In genomic region chr4:184688447-184688846, GRCh38 we compare ENCODE assay signal across 10 cellular contexts. TPM values are rescaled to one million over a fixed set of nuclear protein-coding genes. Genes with fewer than 3 reads are reported as not detected.
DNase-seq lines count a peak whose midpoint lies in the region; ATAC-seq and TF ChIP-seq lines count a peak whose summit lies in the region.
"Had no signal": no experiment of that assay in that cellular context is flagged by ENCODE, and none has a peak within 500 bp of the region (broad histone marks: within the 10 kb centered on the region; RNA-seq: fewer than 3 reads in every experiment).

No MANE protein-coding gene starts in this region.

- H3K4me3 ChIP-seq in ACC112 (ENCODE audit: low read depth, low read length) (no peak overlapping the region), HCT116 (replicated peaks in 1 of 2; ENCODE audit: low read depth in 1 of 2, low read length in 2 of 2) (peak overlapping the region in 1 of 2 experiments; percentile 26; a peak in 1 of 4 replicates), iPS DF 6.9 (ENCODE audit: low read length) (no peak overlapping the region)

- CTCF ChIA-PET in HCT116 (lab: Charles Lee) = no interaction called here
- CTCF ChIA-PET in activated CD8-positive, alpha-beta memory T cell treated with anti-CD3 and anti-CD28 coated beads, Interleukin-2, amount 10 ng/mL, durations not matched to agents 7 days and 5 days (lab: Charles Lee) = no interaction called here

- no peaks in the 10 kb centered on the region for H3K27me3 ChIP-seq in ACC112 (ENCODE audit: insufficient read depth, low read length)
- H3K27me3 ChIP-seq in HCT116 (ENCODE audit: insufficient read depth, low read length) = no peaks in the 10 kb centered on the region
- H3K27me3 ChIP-seq in iPS DF 6.9 (ENCODE audit: control insufficient read depth, insufficient read depth, low read length) = no peaks in the 10 kb centered on the region

- no peak overlapping the region for H3K4me3 Mint-ChIP-seq in activated CD8-positive, alpha-beta memory T cell treated with anti-CD3 and anti-CD28 coated beads, Interleukin-2, amount 10 ng/mL, durations not matched to agents 7 days and 5 days

- H3K9me3 Mint-ChIP-seq in activated CD8-positive, alpha-beta memory T cell treated with anti-CD3 and anti-CD28 coated beads, Interleukin-2, amount 10 ng/mL, durations not matched to agents 7 days and 5 days (ENCODE audit: low read depth) = no peaks in the 10 kb centered on the region

- TF ChIP-seq POLR2A in HCT116 (IDR thresholded peaks at IDR 0.05; ENCODE audit: borderline replicate concordance, extremely low read depth, insufficient read depth, insufficient read length) = no peak

- no peak for TF ChIP-seq RAD21 in HCT116 (IDR thresholded peaks at IDR 0.05; ENCODE audit: low read depth)

- H3K27me3 Mint-ChIP-seq in activated CD8-positive, alpha-beta memory T cell treated with anti-CD3 and anti-CD28 coated beads, Interleukin-2, amount 10 ng/mL, durations not matched to agents 7 days and 5 days = no peaks in the 10 kb centered on the region

- no peaks in the 10 kb centered on the region for H4K20me1 ChIP-seq in HCT116 (ENCODE audit: insufficient read depth)

- no peaks in the 10 kb centered on the region for H3K9me3 ChIP-seq in HCT116 (ENCODE audit: control insufficient read depth in 1 of 2, insufficient read depth in 1 of 2, low read depth in 1 of 2, low read length in 2 of 2)
- no peaks in the 10 kb centered on the region for H3K9me3 ChIP-seq in iPS DF 6.9 (ENCODE audit: control insufficient read depth, insufficient read depth, low read length)

- peak; percentile 54 for DNase-seq in HCT116 (ENCODE audit: low read depth, low spot score)
- peak; percentile 43 to 54 for DNase-seq in activated T-cell treated with anti-CD3 and anti-CD28 coated beads, Interleukin-2, amount 50 U/mL, for 48 hours
- DNase-seq in iPS DF 6.9 (ENCODE audit: low read depth, low spot score) = peak; percentile 43
- no peak for DNase-seq in activated CD8-positive, alpha-beta memory T cell treated with anti-CD3 and anti-CD28 coated beads, Interleukin-2, amount 10 ng/mL, durations not matched to agents 7 days and 5 days
- no peak for DNase-seq in sciatic nerve (ENCODE audit: low spot score)
- DNase-seq: activated effector memory CD4-positive, alpha-beta T cell treated with Interleukin-2 at 50 U/mL for 16 hours; OCI-M1 had no signal

- no CpG with 5 or more reads among the region's 11 CpGs for whole genome bisulfite sequencing in iPS DF 6.9 (ENCODE audit: insufficient coverage, insufficient read length)

- intact Hi-C loops in HCT116 (cut with micrococcal nuclease) (no loop called here), sciatic nerve (cut with DNase I) (no loop called here)

- H3K4me1 ChIP-seq in ACC112 (ENCODE audit: control insufficient read depth, insufficient read depth, low read length, unreplicated experiment) = peaks cover 17% of the 10 kb centered on the region
- peaks cover 3 to 17% of the 10 kb centered on the region in 2 experiments; a peak in 2 of 4 replicates for H3K4me1 ChIP-seq in HCT116 (ENCODE audit: control insufficient read depth in 1 of 2, insufficient read depth in 2 of 2, low read length in 2 of 2)
- H3K4me1 ChIP-seq in iPS DF 6.9 (ENCODE audit: control insufficient read depth, insufficient read depth, low read length) = no peaks in the 10 kb centered on the region

- BruUV-seq in HCT116 (replicated peaks; lab: Mats Ljungman, UMichigan) = no TSS peak

- peak overlapping the region; percentile 63 for H3K4me2 ChIP-seq in HCT116 (ENCODE audit: low read length)

- H3K9ac ChIP-seq in HCT116 (ENCODE audit: low read length) = peak overlapping the region; percentile 51

- H3K79me2 ChIP-seq in ACC112 (ENCODE audit: control insufficient read depth, insufficient read depth, low read length, unreplicated experiment) (no peaks in the 10 kb centered on the region), HCT116 (ENCODE audit: insufficient read depth, low read length) (no peaks in the 10 kb centered on the region)

- no peak overlapping the region for H2AFZ ChIP-seq in ACC112 (ENCODE audit: low read length, unreplicated experiment)
- no peak overlapping the region for H2AFZ ChIP-seq in HCT116 (ENCODE audit: low read depth, low read length, poor library complexity, severe bottlenecking)

- RAD21 ChIA-PET in HCT116 (lab: Charles Lee; ENCODE audit: low non-redundant PET in 1 of 2, low total read pairs in 2 of 2, uncharacterized antibody in 2 of 2, unreplicated experiment in 2 of 2) = no interaction called here

- H3K27ac ChIP-seq in ACC112 (ENCODE audit: low read depth, low read length) = peak overlapping the region; percentile 65
- H3K27ac ChIP-seq in HCT116 (ENCODE audit: low read depth, low read length) = peak overlapping the region; percentile 11; the same call in 1 of the 2 replicates
- H3K27ac ChIP-seq in iPS DF 6.9 (ENCODE audit: low read length) = no peak overlapping the region

- ATAC-seq in HCT116 = peak; percentile 93
- no peak for ATAC-seq in activated CD8-positive, alpha-beta memory T cell treated with anti-CD3 and anti-CD28 coated beads, Interleukin-2, amount 10 ng/mL, durations not matched to agents 7 days and 5 days
- ATAC-seq in GM18519 (IDR thresholded peaks at IDR 0.05; ENCODE audit: low FRiP score, unreplicated experiment) = no peak
- no peak for ATAC-seq in sciatic nerve
- no peak for ATAC-seq in HG03135 (IDR thresholded peaks at IDR 0.05; ENCODE audit: unreplicated experiment)

- no peak for TF ChIP-seq CTCF in HCT116 (IDR thresholded peaks at IDR 0.05 in 2 of 3, conservative IDR thresholded peaks at IDR 0.05 in 1 of 3; ENCODE audit: borderline replicate concordance in 1 of 3, insufficient read depth in 1 of 3, low read depth in 2 of 3, low read length in 2 of 3)

- H3K9me2 ChIP-seq in HCT116 (ENCODE audit: insufficient read depth) = no peaks in the 10 kb centered on the region

- H3K27ac Mint-ChIP-seq in activated CD8-positive, alpha-beta memory T cell treated with anti-CD3 and anti-CD28 coated beads, Interleukin-2, amount 10 ng/mL, durations not matched to agents 7 days and 5 days = no peak overlapping the region

- peaks cover 15% of the 10 kb centered on the region for H3K36me3 ChIP-seq in ACC112 (ENCODE audit: insufficient read depth, low read length)
- no peaks in the 10 kb centered on the region for H3K36me3 ChIP-seq in HCT116 (ENCODE audit: control insufficient read depth in 1 of 2, insufficient read depth in 2 of 2, low read length in 2 of 2)
- no peaks in the 10 kb centered on the region for H3K36me3 ChIP-seq in iPS DF 6.9 (ENCODE audit: control insufficient read depth, insufficient read depth, low read length)

- H3K36me3 Mint-ChIP-seq in activated CD8-positive, alpha-beta memory T cell treated with anti-CD3 and anti-CD28 coated beads, Interleukin-2, amount 10 ng/mL, durations not matched to agents 7 days and 5 days = peaks cover 32% of the 10 kb centered on the region

- H3K4me1 Mint-ChIP-seq in activated CD8-positive, alpha-beta memory T cell treated with anti-CD3 and anti-CD28 coated beads, Interleukin-2, amount 10 ng/mL, durations not matched to agents 7 days and 5 days = peaks cover 18% of the 10 kb centered on the region

- POLR2A ChIA-PET in HCT116 (lab: Charles Lee) = no interaction called here

TF ChIP-seq in HCT116, 20 proteins besides CTCF, POLR2A, EP300 and RAD21:
- TF ChIP-seq SRF (IDR thresholded peaks at IDR 0.05; ENCODE audit: low read depth) = peak; percentile 69
- peak; percentile 30; the same call in 1 of the 2 replicates for TF ChIP-seq ELF1 (IDR thresholded peaks at IDR 0.05; ENCODE audit: borderline replicate concordance, low read depth)
- peak; percentile 79 for TF ChIP-seq MAX (IDR thresholded peaks at IDR 0.05)
- no peak for TF ChIP-seq TCF7L2 (IDR thresholded peaks at IDR 0.05; ENCODE audit: borderline replicate concordance, extremely low read depth, insufficient read depth, insufficient read length)
- TF ChIP-seq JUND (IDR thresholded peaks at IDR 0.05) = peak; percentile 81
- peak; percentile 77 for TF ChIP-seq SP1 (IDR thresholded peaks at IDR 0.05; ENCODE audit: low read depth)
- no peak for TF ChIP-seq EGR1 (IDR thresholded peaks at IDR 0.05; ENCODE audit: low read depth)
- no peak for TF ChIP-seq EZH2phosphoT487 (IDR thresholded peaks at IDR 0.05; ENCODE audit: borderline replicate concordance)
- TF ChIP-seq CBX3 (IDR thresholded peaks at IDR 0.05; ENCODE audit: low read depth) = peak; percentile 52; the same call in 1 of the 2 replicates
- TF ChIP-seq FOSL1 (IDR thresholded peaks at IDR 0.05; ENCODE audit: low read depth) = peak; percentile 81
- peak; percentile 71 for TF ChIP-seq SIN3A (IDR thresholded peaks at IDR 0.05; ENCODE audit: low read depth)
- peak; percentile 66; the same call in 1 of the 2 replicates for TF ChIP-seq CEBPB (IDR thresholded peaks at IDR 0.05; ENCODE audit: low read depth)
- TF ChIP-seq POLR2AphosphoS5 (IDR thresholded peaks at IDR 0.05; ENCODE audit: low read depth, low read length) = peak; percentile 38; the same call in 1 of the 2 replicates

RNA-seq across cellular contexts. Expression of gene PRIMPOL, which starts 38.9 kb away (rescaled TPM):
- total RNA-seq in HCT116 (2021; ENCODE audit: unreplicated experiment) (11.3 TPM), sciatic nerve (30.9 TPM)
- polyA plus RNA-seq in HCT116 (2012) = 2.4 and 4.9 TPM in 2 replicates
- 10 to 100 TPM; 21.0 to 25.3 TPM for total RNA-seq in activated CD8-positive, alpha-beta memory T cell treated with anti-CD3 and anti-CD28 coated beads, Interleukin-2, amount 10 ng/mL, durations not matched to agents 7 days and 5 days

RNA-seq across cellular contexts. Expression of gene CASP3, which starts 39.2 kb away (rescaled TPM):
- total RNA-seq in HCT116 (2021; ENCODE audit: unreplicated experiment) (11.4 TPM), sciatic nerve (17.6 TPM)
- polyA plus RNA-seq in HCT116 (2012) = 3.9 and 5.4 TPM in 2 replicates
- 100 to 1,000 TPM in 1 of 2 experiments, 10 to 100 TPM in 1; 70.7 to 116 TPM for total RNA-seq in activated CD8-positive, alpha-beta memory T cell treated with anti-CD3 and anti-CD28 coated beads, Interleukin-2, amount 10 ng/mL, durations not matched to agents 7 days and 5 days

RNA-seq across cellular contexts. Expression of gene CENPU, which starts 45.4 kb away (rescaled TPM):
- total RNA-seq in HCT116 (2021; ENCODE audit: unreplicated experiment) (28.2 TPM), sciatic nerve (1.7 TPM)
- 8.3 and 11.7 TPM in 2 replicates for polyA plus RNA-seq in HCT116 (2012)
- total RNA-seq in activated CD8-positive, alpha-beta memory T cell treated with anti-CD3 and anti-CD28 coated beads, Interleukin-2, amount 10 ng/mL, durations not matched to agents 7 days and 5 days = 10 to 100 TPM; 71.9 to 74.7 TPM

Comparison
In these comparisons a context has a peak if more than half of its experiments do, and no peak if none do; other contexts are left out.
1. DNase-seq: peak in HCT116 (single experiment), activated T-cell treated with anti-CD3 and anti-CD28 coated beads, Interleukin-2, amount 50 U/mL, for 48 hours (2 of 2) and iPS DF 6.9 (single experiment); none in activated CD8-positive, alpha-beta memory T cell treated with anti-CD3 and anti-CD28 coated beads, Interleukin-2, amount 10 ng/mL, durations not matched to agents 7 days and 5 days (single experiment) and sciatic nerve (single experiment).
2. RNA of gene CENPU, which starts 45.4 kb away (total RNA-seq): 71.9 to 74.7 TPM in activated CD8-positive, alpha-beta memory T cell treated with anti-CD3 and anti-CD28 coated beads, Interleukin-2, amount 10 ng/mL, durations not matched to agents 7 days and 5 days and 28.2 TPM in HCT116 (single experiment); 1.7 TPM in sciatic nerve (single experiment); every median in the first group is over 10 times any median in the second.